In genomic region chr16:9102943-9103342, GRCh38 we compare ENCODE assay signal across 15 cellular contexts. TPM values are rescaled to one million over a fixed set of nuclear protein-coding genes. Genes with fewer than 3 reads are reported as not detected.
DNase-seq lines count a peak whose midpoint lies in the region; ATAC-seq, FAIRE-seq and TF ChIP-seq lines count a peak whose summit lies in the region.
"Had no signal": no experiment of that assay in that cellular context is flagged by ENCODE, and none has a peak within 500 bp of the region (broad histone marks: within the 10 kb centered on the region; RNA-seq: fewer than 3 reads in every experiment).

No MANE protein-coding gene starts in this region.

- peak overlapping the region; percentile 73 for H3K4me3 Mint-ChIP-seq in CD8-positive, alpha-beta T cell
- H3K4me3 Mint-ChIP-seq in osteocyte (ENCODE audit: unreplicated experiment): no peak overlapping the region

- no peak for TF ChIP-seq POLR2A in K562 (conservative IDR thresholded peaks at IDR 0.05)

- no peak for FAIRE-seq in K562 (lab: Jason Lieb, UNC)

- peaks cover 100% of the 10 kb centered on the region for H3K79me2 ChIP-seq in K562 (ENCODE audit: control insufficient read depth, insufficient read depth, low read length)

- no TSS peak for BruUV-seq in K562 (replicated peaks; lab: Mats Ljungman, UMichigan)

- no peak for TF ChIP-seq CTCF in CD8-positive, alpha-beta T cell (IDR thresholded peaks at IDR 0.05)
- no peak for TF ChIP-seq CTCF in RWPE2 (IDR thresholded peaks at IDR 0.05; ENCODE audit: poor library complexity, severe bottlenecking)
- TF ChIP-seq CTCF in K562 (IDR thresholded peaks at IDR 0.05 in 2 of 3, conservative IDR thresholded peaks at IDR 0.05 in 1 of 3; ENCODE audit: insufficient read depth in 2 of 3, low read depth in 1 of 3, low read length in 3 of 3): no peak
- no peak for TF ChIP-seq CTCF in osteocyte (IDR thresholded peaks at IDR 0.05)

- intact Hi-C loops in CD8-positive, alpha-beta T cell (cut with DNase I, micrococcal nuclease): loop anchor here in 1 of 2 experiments (1.0 kb wide), 1 partner anchor 11 kb away; no protein-coding TSS in a partner anchor
- intact Hi-C loops in K562 (cut with micrococcal nuclease): no loop called here

- H3K9me1 ChIP-seq in K562 (ENCODE audit: control insufficient read depth, insufficient read depth, low read length): peaks cover 14% of the 10 kb centered on the region

- POLR2A ChIA-PET in CD8-positive, alpha-beta T cell (lab: Charles Lee): interaction anchor here (0.7 to 4.8 kb wide), 6 partner anchors 10 to 76 kb away, joined by 3 to 70 read pairs (median 3); partner anchors contain the start of gene HAPSTR1
- POLR2A ChIA-PET in K562 (lab: Yijun Ruan, JAX): interaction anchor here (0.6 to 5.1 kb wide), 10 partner anchors 8 to 504 kb away, joined by 3 to 48 read pairs (median 3); partner anchors contain the start of gene HAPSTR1

- no peak for TF ChIP-seq EP300 in K562 (IDR thresholded peaks at IDR 0.05; ENCODE audit: low read length)

- no peaks in the 10 kb centered on the region for H3K9me3 ChIP-seq in CD8-positive, alpha-beta T cell (ENCODE audit: low read length)
- H3K9me3 ChIP-seq in RWPE2 (ENCODE audit: severe bottlenecking) (no peaks in the 10 kb centered on the region), K562 (replicated peaks; ENCODE audit: control insufficient read depth, insufficient read depth, low read depth, low read length) (no peaks in the 10 kb centered on the region)

- peak overlapping the region; percentile 81 for H3K27ac Mint-ChIP-seq in CD8-positive, alpha-beta T cell
- peak overlapping the region; percentile 61 for H3K27ac Mint-ChIP-seq in osteocyte (ENCODE audit: unreplicated experiment)

- in situ Hi-C loops in K562 (cut with MboI): no loop called here

- H3K4me1 ChIP-seq in CD8-positive, alpha-beta T cell (ENCODE audit: insufficient read depth, low read length): peaks cover 100% of the 10 kb centered on the region
- H3K4me1 ChIP-seq in RWPE2 (ENCODE audit: insufficient read depth, poor library complexity, severe bottlenecking): peaks cover 62% of the 10 kb centered on the region
- peaks cover 5 to 33% of the 10 kb centered on the region in 2 experiments; a peak in 3 of 5 replicates for H3K4me1 ChIP-seq in K562 (replicated peaks in 1 of 2; ENCODE audit: control insufficient read depth in 2 of 2, insufficient read depth in 2 of 2, low read length in 2 of 2)

- H2AFZ ChIP-seq in K562 (ENCODE audit: low read depth, low read length): no peak overlapping the region
- H2AFZ ChIP-seq: hepatocyte had no signal

- peak overlapping the region; percentile 8 for H3K4me3 ChIP-seq in CD8-positive, alpha-beta T cell (ENCODE audit: low read depth, low read length)
- H3K4me3 ChIP-seq in RWPE2 (ENCODE audit: severe bottlenecking): no peak overlapping the region
- H3K4me3 ChIP-seq in K562: no peak overlapping the region
- H3K4me3 ChIP-seq: hepatocyte had no signal

- CTCF ChIA-PET in CD8-positive, alpha-beta T cell (lab: Charles Lee): interaction anchor here (0.8 to 2.8 kb wide), 6 partner anchors 10 to 70 kb away, joined by 3 to 8 read pairs (median 5); no protein-coding TSS in a partner anchor
- CTCF ChIA-PET in K562 (lab: Yijun Ruan, JAX; ENCODE audit: low intra/inter-chr PET ratio): no interaction called here

- no peaks in the 10 kb centered on the region for H3K27me3 ChIP-seq in CD8-positive, alpha-beta T cell (ENCODE audit: insufficient read depth, low read length)
- no peaks in the 10 kb centered on the region for H3K27me3 ChIP-seq in RWPE2 (ENCODE audit: insufficient read depth, poor library complexity, severe bottlenecking)
- H3K27me3 ChIP-seq in K562 (ENCODE audit: control insufficient read depth in 2 of 2, insufficient read depth in 2 of 2, low read length in 2 of 2): no peaks in the 10 kb centered on the region
- H3K27me3 ChIP-seq: hepatocyte had no signal

- no peaks in the 10 kb centered on the region for H3K27me3 Mint-ChIP-seq in CD8-positive, alpha-beta T cell (ENCODE audit: low read depth)
- no peaks in the 10 kb centered on the region for H3K27me3 Mint-ChIP-seq in osteocyte (ENCODE audit: unreplicated experiment)

- no peak overlapping the region for H3K4me2 ChIP-seq in K562 (ENCODE audit: insufficient read depth, low read length)
- H3K4me2 ChIP-seq: hepatocyte had no signal

- H3K9ac ChIP-seq in K562 (ENCODE audit: insufficient read depth in 1 of 2, low read depth in 2 of 2, low read length in 2 of 2): no peak overlapping the region

- DNase-seq in CD8-positive, alpha-beta T cell: peak in 1 of 7 experiments; percentile 40
- DNase-seq in RWPE2 (ENCODE audit: low spot score): no peak
- DNase-seq in K562 (ENCODE audit: extremely low read depth in 1 of 4, low spot score in 3 of 4): no peak
- DNase-seq in osteocyte (ENCODE audit: extremely low spot score, unreplicated experiment): no peak
- no peak for DNase-seq in NCI-H1417 (lab: John Stamatoyannopoulos, UW)
- DNase-seq in C1 segment of cervical spinal cord (lab: John Stamatoyannopoulos, UW): no peak
- DNase-seq in foreskin melanocyte: no peak
- no peak for DNase-seq in NCI-H2171 treated with DMSO at 0.1 percent for 48 hours (lab: John Stamatoyannopoulos, UW)
- DNase-seq: activated effector memory CD4-positive, alpha-beta T cell treated with Interleukin-2 at 50 U/mL for 16 hours; NCI-H2081; NCI-H82; SHP77; substantia nigra had no signal

- H3K4me1 Mint-ChIP-seq in CD8-positive, alpha-beta T cell (ENCODE audit: low read depth): peaks cover 94% of the 10 kb centered on the region
- H3K4me1 Mint-ChIP-seq in osteocyte (ENCODE audit: unreplicated experiment): peaks cover 84% of the 10 kb centered on the region

- H3K36me3 ChIP-seq in CD8-positive, alpha-beta T cell (ENCODE audit: insufficient read depth, low read length): peaks cover 35% of the 10 kb centered on the region
- peaks cover 98% of the 10 kb centered on the region for H3K36me3 ChIP-seq in RWPE2 (ENCODE audit: low read depth)
- H3K36me3 ChIP-seq in K562 (ENCODE audit: control insufficient read depth, insufficient read depth, low read length): peaks cover 100% of the 10 kb centered on the region

- peak; percentile 63 for ATAC-seq in CD8-positive, alpha-beta T cell
- ATAC-seq in RWPE2 (ENCODE audit: low read depth): no peak
- no peak for ATAC-seq in K562
- ATAC-seq: left lobe of liver had no signal

- H4K20me1 ChIP-seq in K562 (replicated peaks; ENCODE audit: control insufficient read depth, insufficient read depth, low read length): peaks cover 60% of the 10 kb centered on the region

- H3K9me3 Mint-ChIP-seq in CD8-positive, alpha-beta T cell: no peaks in the 10 kb centered on the region
- H3K9me3 Mint-ChIP-seq in osteocyte (ENCODE audit: unreplicated experiment): no peaks in the 10 kb centered on the region

- H3K27ac ChIP-seq in CD8-positive, alpha-beta T cell (ENCODE audit: low read depth, low read length): no peak overlapping the region
- H3K27ac ChIP-seq in RWPE2 (ENCODE audit: poor library complexity, severe bottlenecking): peak overlapping the region; percentile 66
- H3K27ac ChIP-seq in K562 (ENCODE audit: extremely low read depth, low read depth, low read length): no peak overlapping the region
- H3K27ac ChIP-seq: hepatocyte had no signal

- peaks cover 95% of the 10 kb centered on the region for H3K36me3 Mint-ChIP-seq in CD8-positive, alpha-beta T cell
- H3K36me3 Mint-ChIP-seq in osteocyte (ENCODE audit: unreplicated experiment): peaks cover 62% of the 10 kb centered on the region

- WGBS in K562 (ENCODE audit: insufficient coverage, low coverage, missing lambda C conversion rate): 83% methylated on average over 13 of the region's 13 CpGs

- no peak for TF ChIP-seq RAD21 in K562 (CRISPR knock-in tag; conservative IDR thresholded peaks at IDR 0.05 in 1 of 2, IDR thresholded peaks at IDR 0.05 in 1 of 2)

TF ChIP-seq in K562, 482 proteins besides CTCF, POLR2A, EP300 and RAD21:
- TF ChIP-seq SFPQ (IDR thresholded peaks at IDR 0.05; ENCODE audit: low read depth, low read length) (no peak), THRAP3 (IDR thresholded peaks at IDR 0.05; ENCODE audit: borderline replicate concordance) (peak; percentile 77; the same call in 1 of the 2 replicates), RBFOX2 (IDR thresholded peaks at IDR 0.05; ENCODE audit: low read depth, low read length) (peak; percentile 0; the same call in 1 of the 2 replicates)

RNA-seq across cellular contexts. Expression of gene HAPSTR1, which starts 11.5 kb away (rescaled TPM):
- 100 to 1,000 TPM; 189 to 191 TPM for total RNA-seq in CD8-positive, alpha-beta T cell
- 41.9 and 121 TPM in 2 replicates for total RNA-seq in K562 (2011; cell fraction: chromatin; rRNA removed; ENCODE audit: low replicate concordance)
- total RNA-seq in K562 (2011; cell fraction: nucleolus; rRNA removed): 24.8 and 28.7 TPM in 2 replicates
- 80.9 and 151 TPM in 2 replicates for total RNA-seq in K562 (2011; cell fraction: nucleoplasm; rRNA removed)
- total RNA-seq in K562 (2014; rRNA removed): 40.9 and 43.4 TPM in 2 replicates
- 56.1 and 69.9 TPM in 2 replicates for total RNA-seq in K562 (2014; rRNA removed; fragmentation: Illumina TruSeq; extraction: Trizol)
- total RNA-seq in K562 (2015; rRNA removed; fragmentation: Illumina TruSeq; extraction: Trizol): 38.3 and 40.2 TPM in 2 replicates
- total RNA-seq in K562 (2021): 53.8 and 67.9 TPM in 2 replicates
- 28.2 and 36.5 TPM in 2 replicates for polyA plus RNA-seq in K562 (2011; rRNA removed)
- 9.7 and 16.7 TPM in 2 replicates for polyA plus RNA-seq in K562 (2011; cell fraction: cytosol; rRNA removed)
- 23.1 and 24.2 TPM in 2 replicates for polyA plus RNA-seq in K562 (2011; cell fraction: nucleus; rRNA removed)
- 17.2 and 18.7 TPM in 2 replicates for polyA plus RNA-seq in K562 (2012)
- 27.7 and 30.7 TPM in 2 replicates for polyA plus RNA-seq in K562 (2014; fragmentation: Illumina TruSeq; extraction: Trizol)
- polyA plus RNA-seq in K562 (2014; fragmentation: Nextera tagmentation; extraction: Ambion mirVana): 10 to 100 TPM; 10.8 to 17.4 TPM
- polyA plus RNA-seq in K562 (2014; rRNA removed): 25.3 and 30.4 TPM in 2 replicates
- 73.0 and 82.3 TPM in 2 replicates for polyA minus RNA-seq in K562 (2011; rRNA and poly(A)+ RNA removed)
- 24.2 and 35.8 TPM in 2 replicates for polyA minus RNA-seq in K562 (2011; cell fraction: cytosol; rRNA and poly(A)+ RNA removed)
- polyA minus RNA-seq in K562 (2011; cell fraction: nucleus; rRNA and poly(A)+ RNA removed): 17.8 and 27.5 TPM in 2 replicates
- 73.4 and 80.2 TPM in 2 replicates for total RNA-seq in osteocyte
